In genomic region chr12:104285740-104286537, GRCh38 we compare ENCODE assay signal across 8 cellular contexts. TPM values are rescaled to one million over a fixed set of nuclear protein-coding genes. Genes with fewer than 3 reads are reported as not detected.
A peak's percentile ranks its signal among the peaks of the same experiment; 100 is the strongest.
DNase-seq lines count a peak whose midpoint lies in the region; ATAC-seq and TF ChIP-seq lines count a peak whose summit lies in the region.

No MANE protein-coding gene starts in this region.

- H3K4me3 Mint-ChIP-seq in type B pancreatic cell: peak overlapping the region; percentile 98

- no peaks in the 10 kb centered on the region for H3K27me3 Mint-ChIP-seq in type B pancreatic cell

- intact Hi-C loops in ascending aorta (cut with DNase I): loop anchor here (5.0 kb wide), 1 partner anchor 149 kb away; the partner anchor contains the start of gene NFYB

- ATAC-seq in HG03342 (IDR thresholded peaks at IDR 0.05; ENCODE audit: unreplicated experiment): no peak

- H3K4me3 ChIP-seq in ascending aorta: peak overlapping the region; percentile 67 to 70

- H3K27me3 ChIP-seq in ascending aorta: no peaks in the 10 kb centered on the region

- peaks cover 7% of the 10 kb centered on the region for H3K4me1 Mint-ChIP-seq in type B pancreatic cell (ENCODE audit: unreplicated experiment)

- H3K9me3 ChIP-seq in ascending aorta: no peaks in the 10 kb centered on the region

- H3K27ac ChIP-seq in ascending aorta: peak overlapping the region; percentile 86

- H3K9me3 Mint-ChIP-seq in type B pancreatic cell: no peaks in the 10 kb centered on the region

- peaks cover 9 to 27% of the 10 kb centered on the region in 2 donors for H3K4me1 ChIP-seq in ascending aorta

- H3K36me3 Mint-ChIP-seq in type B pancreatic cell: no peaks in the 10 kb centered on the region

- H3K27ac Mint-ChIP-seq in type B pancreatic cell: peak overlapping the region; percentile 99

- DNase-seq in DMS53 (lab: John Stamatoyannopoulos, UW) (peak; percentile 87), NAMALWA (ENCODE audit: low spot score) (peak; percentile 49), ascending aorta (ENCODE audit: low spot score in 2 of 2) (no peak), lung microvascular endothelial cell (ENCODE audit: low read depth in 2 of 2) (peak; percentile 39 to 60), type B pancreatic cell (ENCODE audit: extremely low spot score, unreplicated experiment) (no peak), SIG-M5 (lab: John Stamatoyannopoulos, UW) (no peak), medulla oblongata (ENCODE audit: extremely low spot score) (no peak)

- peaks cover 0 to 2% of the 10 kb centered on the region in 2 donors for H3K36me3 ChIP-seq in ascending aorta

- TF ChIP-seq CTCF in ascending aorta (IDR thresholded peaks at IDR 0.05) (no peak), type B pancreatic cell (conservative IDR thresholded peaks at IDR 0.05) (no peak)

RNA-seq across cellular contexts. Expression of gene EID3, which starts 17.6 kb away (rescaled TPM):
- total RNA-seq in ascending aorta (1.4 TPM), lung microvascular endothelial cell (1.5 and 2.4 TPM in 2 replicates), type B pancreatic cell (ENCODE audit: low replicate concordance) (2.9 and 7.3 TPM in 2 replicates)

Comparison
In these comparisons a context has a peak if more than half of its experiments do, and no peak if none do; other contexts are left out.
1. DNase-seq: peak in DMS53 (single experiment), NAMALWA (single experiment) and lung microvascular endothelial cell (2 of 2); none in ascending aorta (0 of 2), type B pancreatic cell (single experiment), SIG-M5 (single experiment) and medulla oblongata (single experiment).